Comparison of ENCODE assay signal across 7 cellular contexts in genomic region chr1:27109103-27109822, GRCh38. TPM values are rescaled to one million over a fixed set of nuclear protein-coding genes. Genes with fewer than 3 reads are reported as not detected.
DNase-seq lines count a peak whose midpoint lies in the region; ATAC-seq and TF ChIP-seq lines count a peak whose summit lies in the region.

No MANE protein-coding gene starts in this region.

- H2BK20ac ChIP-seq in H9 (ENCODE audit: low read depth, low read length, poor library complexity, severe bottlenecking), result no peak overlapping the region

- H2BK15ac ChIP-seq in H9 (ENCODE audit: low read depth, low read length) (no peak overlapping the region), mesendoderm (replicated peaks; ENCODE audit: low read depth) (no peak overlapping the region)

- no peaks in the 10 kb centered on the region; the same call in 1 of the 2 replicates for H3K27me3 Mint-ChIP-seq in H9 (ENCODE audit: low read depth)

- H3K79me2 ChIP-seq in H9 (ENCODE audit: insufficient read depth, low read length) (no peaks in the 10 kb centered on the region), mesendoderm (ENCODE audit: control insufficient read depth, insufficient read depth, low read length) (no peaks in the 10 kb centered on the region)

- H3K27ac ChIP-seq in H9 (ENCODE audit: insufficient read length, low read depth, low read length) (no peak overlapping the region), mesendoderm (ENCODE audit: low read depth, low read length) (no peak overlapping the region)

- no peaks in the 10 kb centered on the region for H3K9me3 ChIP-seq in H9 (ENCODE audit: control insufficient read depth, low read depth, low read length)

- H3K23ac ChIP-seq in H9 (ENCODE audit: insufficient read length, low read depth, low read length), result no peak overlapping the region
- no peak overlapping the region for H3K23ac ChIP-seq in mesendoderm (ENCODE audit: low read length)

- H4K5ac ChIP-seq in H9 (ENCODE audit: insufficient read length, low read depth, low read length) (no peak overlapping the region), mesendoderm (ENCODE audit: low read length) (no peak overlapping the region)

- H2BK12ac ChIP-seq in H9 (ENCODE audit: insufficient read length, low read depth, low read length), result no peak overlapping the region

- no peak overlapping the region for H3K4me2 ChIP-seq in H9 (ENCODE audit: insufficient read depth, insufficient read length, low read length)
- no peak overlapping the region for H3K4me2 ChIP-seq in mesendoderm (ENCODE audit: low read length)

- H3K56ac ChIP-seq in H9 (ENCODE audit: insufficient read length, low read depth, low read length) (no peak overlapping the region), mesendoderm (ENCODE audit: low read length) (no peak overlapping the region)

- H3K4me1 ChIP-seq in H9 (ENCODE audit: insufficient read depth, low read length), result no peaks in the 10 kb centered on the region
- H3K4me1 ChIP-seq in mesendoderm (ENCODE audit: control insufficient read depth, low read depth, low read length), result no peaks in the 10 kb centered on the region

- no peaks in the 10 kb centered on the region for H3K36me3 ChIP-seq in mesendoderm (ENCODE audit: control insufficient read depth, insufficient read depth, low read length)

- H3K27me3 ChIP-seq in H9 (ENCODE audit: insufficient read depth, low read length) (no peaks in the 10 kb centered on the region), mesendoderm (ENCODE audit: insufficient read depth, low read length, poor library complexity) (no peaks in the 10 kb centered on the region)

- H3K27ac Mint-ChIP-seq in H9, result peak overlapping the region in 1 of 3 experiments; percentile 77; a peak in 1 of 7 replicates

- no peak overlapping the region for H3K14ac ChIP-seq in H9 (ENCODE audit: insufficient read depth, low read length)

- H4K8ac ChIP-seq in H9 (replicated peaks; ENCODE audit: insufficient read length, low read depth, low read length), result no peak overlapping the region
- H4K8ac ChIP-seq in mesendoderm (ENCODE audit: low read depth, low read length), result no peak overlapping the region

- H2AFZ ChIP-seq in H9 (ENCODE audit: low read length), result no peak overlapping the region

- H3K4me3 Mint-ChIP-seq in H9, result no peak overlapping the region

- H3K4me1 Mint-ChIP-seq in H9, result peaks cover 8 to 10% of the 10 kb centered on the region in 2 experiments

- no peaks in the 10 kb centered on the region for H3K23me2 ChIP-seq in H9 (ENCODE audit: insufficient read length, low read depth, low read length, poor library complexity, severe bottlenecking)

- peak; percentile 72 for TF ChIP-seq CTCF in H9 (conservative IDR thresholded peaks at IDR 0.05)

- H3T11ph ChIP-seq in H9 (ENCODE audit: low read length), result no peak overlapping the region

- H3K79me1 ChIP-seq in H9 (ENCODE audit: insufficient read depth, low read depth, low read length, poor library complexity, severe bottlenecking) (no peaks in the 10 kb centered on the region), mesendoderm (ENCODE audit: low read length) (no peaks in the 10 kb centered on the region)

- H3K9ac ChIP-seq in H9 (ENCODE audit: extremely low read depth, insufficient read length, low read length) (no peak overlapping the region), mesendoderm (ENCODE audit: low read length) (no peak overlapping the region)

- H3K9me3 Mint-ChIP-seq in H9, result no peaks in the 10 kb centered on the region

- no peak for ATAC-seq in GM21515 (IDR thresholded peaks at IDR 0.05; ENCODE audit: unreplicated experiment)
- ATAC-seq in GM21576 (IDR thresholded peaks at IDR 0.05; ENCODE audit: unreplicated experiment), result no peak

- H2BK120ac ChIP-seq in H9 (ENCODE audit: low read depth, low read length, poor library complexity, severe bottlenecking) (no peak overlapping the region), mesendoderm (ENCODE audit: low read depth, low read length) (no peak overlapping the region)

- no peak overlapping the region for H2BK5ac ChIP-seq in H9 (ENCODE audit: insufficient read length, low read length)
- no peak overlapping the region for H2BK5ac ChIP-seq in mesendoderm (ENCODE audit: low read length)

- H3K4ac ChIP-seq in H9 (ENCODE audit: low read depth, low read length), result no peak overlapping the region
- no peak overlapping the region for H3K4ac ChIP-seq in mesendoderm (ENCODE audit: low read depth, low read length)

- no CpG with 5 or more reads among the region's 23 CpGs for WGBS in H9 (ENCODE audit: extremely low coverage, insufficient read length, low lambda C conversion rate)
- no CpG with 5 or more reads among the region's 23 CpGs for WGBS in mesendoderm (ENCODE audit: extremely low coverage, insufficient coverage, low lambda C conversion rate)

- no peak overlapping the region for H3K18ac ChIP-seq in H9 (ENCODE audit: insufficient read length, low read depth, low read length)
- no peak overlapping the region for H3K18ac ChIP-seq in mesendoderm (ENCODE audit: low read length)

- peaks cover 4 to 16% (median 14%) of the 10 kb centered on the region in 3 experiments; a peak in 6 of 7 replicates for H3K36me3 Mint-ChIP-seq in H9 (ENCODE audit: insufficient read depth in 1 of 3, low read depth in 3 of 3)

- DNase-seq in COLO668 (lab: John Stamatoyannopoulos, UW; ENCODE audit: unreplicated experiment) (peak; percentile 64), H9 (peak; percentile 74), mesendoderm (peak; percentile 80), mucosa of gallbladder (ENCODE audit: low spot score) (no peak)
- DNase-seq in activated CD4-positive, alpha-beta T cell treated with anti-CD3 and anti-CD28 coated beads, Interleukin-2, amount 50 U/mL, for 48 hours, result peak; percentile 50 to 54

- H4K91ac ChIP-seq in H9 (ENCODE audit: insufficient read length, low read depth, low read length), result no peak overlapping the region

- no peaks in the 10 kb centered on the region for H4K20me1 ChIP-seq in H9 (ENCODE audit: control insufficient read depth, insufficient read depth, insufficient read length)

- H3K4me3 ChIP-seq in mesendoderm (ENCODE audit: low read length), result no peak overlapping the region

- no peak overlapping the region for H2AK5ac ChIP-seq in H9 (ENCODE audit: insufficient read length, low read length)
- no peak overlapping the region for H2AK5ac ChIP-seq in mesendoderm (ENCODE audit: low read length)

RNA-seq across cellular contexts. Expression of gene SLC9A1, which starts 45.7 kb away (rescaled TPM):
- 20.8 and 21.3 TPM in 2 replicates for total RNA-seq in H9 (2021)
- polyA plus RNA-seq in mesendoderm (2013, experiment 1 of 2), result 22.3 TPM
- 22.0 TPM for polyA plus RNA-seq in mesendoderm (2013, experiment 2 of 2)
- total RNA-seq in mucosa of gallbladder, result 170 TPM
